ENCODE assay signal across 24 cellular contexts in genomic region chr12:9258676-9259075, GRCh38. TPM values are rescaled to one million over a fixed set of nuclear protein-coding genes. Genes with fewer than 3 reads are reported as not detected.
"Had no signal": no experiment of that assay in that cellular context is flagged by ENCODE, and none has a peak within 500 bp of the region (broad histone marks: within the 10 kb centered on the region; RNA-seq: fewer than 3 reads in every experiment).

No MANE protein-coding gene starts in this region.

- H3K4me3 ChIP-seq: K562, PC-9, Peyer's patch, SJCRH30 had no signal

- FAIRE-seq: K562 had no signal

- H3K27ac ChIP-seq: KMS-11, PC-9, Peyer's patch, SJCRH30 had no signal

- H3K36me3 ChIP-seq: Peyer's patch, SJCRH30 had no signal

- ATAC-seq: K562, Right ventricle myocardium inferior, SK-N-SH treated with all-trans-retinoic acid at 6 μM for 48 hours had no signal

- H3K27me3 ChIP-seq: Peyer's patch, SJCRH30 had no signal

- H3K9ac ChIP-seq: KMS-11 had no signal

- H2AFZ ChIP-seq: PC-9 had no signal

- H3K9me3 ChIP-seq: Peyer's patch, SJCRH30 had no signal

- H3K4me1 ChIP-seq: Peyer's patch, SJCRH30 had no signal

- DNase-seq: Kasumi-1, MM.1S, NCI-H1092 treated with DMSO at 0.1 percent for 48 hours, NCI-H1436, NCI-H187, NCI-H2029 treated with DMSO at 0.1 percent for 48 hours, NCI-H2227 treated with DMSO at 0.1 percent for 48 hours, NCI-H524, NCI-H526 treated with DMSO at 0.1 percent for 48 hours, NCI-H748 treated with DMSO at 0.1 percent for 48 hours, PC-9, Peyer's patch, SHP77 treated with DMSO at 0.1 percent for 48 hours, SJCRH30 had no signal

- H3K4me2 ChIP-seq: KMS-11, PC-9 had no signal

RNA-seq across cellular contexts. Expression of gene PZP, which starts 50.5 kb away (rescaled TPM):
- total RNA-seq: HT1080, K562, M059J, NCI-H460, OCI-LY7, PC-9, Peyer's patch, RPMI7951, SJCRH30 had no signal
- polyA plus RNA-seq: IgD-negative memory B cell had no signal
